23 cellular contexts compared by ENCODE assay signal in the genomic region with DNA sequence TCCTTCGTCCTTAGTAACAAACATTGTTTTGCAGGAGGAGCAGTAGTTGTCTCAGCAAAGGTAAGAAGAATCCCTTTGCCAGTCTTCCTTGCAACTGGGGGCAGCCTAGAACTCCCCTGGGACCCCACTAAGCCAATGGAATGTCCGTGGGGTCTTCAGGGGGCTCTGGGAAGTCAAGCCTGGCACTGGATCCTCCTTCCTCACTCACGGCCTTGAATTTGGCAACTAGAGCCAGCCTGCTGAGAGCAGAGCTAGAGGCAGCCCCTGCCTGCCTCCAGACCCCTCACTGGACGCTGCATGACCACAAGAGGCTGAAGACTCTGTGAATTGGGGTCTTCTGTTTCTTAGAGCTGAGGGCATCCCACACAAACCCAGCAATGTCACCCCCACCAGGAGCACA. TPM values are rescaled to one million over a fixed set of nuclear protein-coding genes. Genes with fewer than 3 reads are reported as not detected.
DNase-seq lines count a peak whose midpoint lies in the region; ATAC-seq and TF ChIP-seq lines count a peak whose summit lies in the region.
"Had no signal": no experiment of that assay in that cellular context is flagged by ENCODE, and none has a peak within 500 bp of the region (broad histone marks: within the 10 kb centered on the region; RNA-seq: fewer than 3 reads in every experiment).

No MANE protein-coding gene starts in this region.

- peak overlapping the region; percentile 94 for H3K14ac ChIP-seq in neuronal stem cell (ENCODE audit: low read length)

- H3K9me3 ChIP-seq in esophagus muscularis mucosa: no peaks in the 10 kb centered on the region
- H3K9me3 ChIP-seq in neuronal stem cell (replicated peaks in 1 of 2; ENCODE audit: control insufficient read depth in 2 of 2, insufficient read depth in 1 of 2, low read depth in 1 of 2, low read length in 2 of 2): peaks cover 0 to 2% of the 10 kb centered on the region in 2 donors

- H3K27ac ChIP-seq in esophagus muscularis mucosa (replicated peaks in 1 of 4) (no peak overlapping the region), neuronal stem cell (replicated peaks; ENCODE audit: low read length) (no peak overlapping the region)
- H3K27ac ChIP-seq: BLaER1, GM23248 had no signal

- peak; percentile 6 for DNase-seq in GM13976 (ENCODE audit: low spot score)
- DNase-seq in WTC11 (ENCODE audit: low spot score): no peak
- DNase-seq in esophagus muscularis mucosa (ENCODE audit: extremely low spot score): peak; percentile 62
- DNase-seq in neuronal stem cell (ENCODE audit: low spot score): no peak
- no peak for DNase-seq in COR-L47 (lab: John Stamatoyannopoulos, UW)
- DNase-seq in iPS-NIHi7 (ENCODE audit: extremely low spot score): no peak
- no peak for DNase-seq in activated T-cell treated with anti-CD3 and anti-CD28 coated beads, Interleukin-2, amount 50 U/mL, for 48 hours
- no peak for DNase-seq in dedifferentiated amniotic fluid mesenchymal stem cell (ENCODE audit: extremely low spot score)
- DNase-seq: 8988T; CD4-positive, alpha-beta memory T cell; DMS 273 treated with DMSO at 0.1 percent for 48 hours; DND-41; EL; GM23248; HCEC 1CT had no signal

- 68% methylated on average over 3 of the region's 4 CpGs for WGBS in esophagus muscularis mucosa
- no CpG with 5 or more reads among the region's 4 CpGs for WGBS in neuronal stem cell (ENCODE audit: extremely low coverage in 2 of 2, insufficient read length in 2 of 2, insufficient replicate concordance in 1 of 2), 2 donors

- no peak overlapping the region for H2BK12ac ChIP-seq in neuronal stem cell (ENCODE audit: low read length)

- H3K4me2 ChIP-seq in neuronal stem cell (ENCODE audit: insufficient read depth, low read length, poor library complexity, severe bottlenecking): no peak overlapping the region
- H3K4me2 ChIP-seq: BLaER1 had no signal

- no peak overlapping the region for H3K4me3 ChIP-seq in esophagus muscularis mucosa
- H3K4me3 ChIP-seq in neuronal stem cell (ENCODE audit: low read length in 2 of 2): no peak overlapping the region
- H3K4me3 ChIP-seq: BLaER1, GM12878, GM23248 had no signal

- H3K27me3 Mint-ChIP-seq in WTC11 (ENCODE audit: low read depth): no peaks in the 10 kb centered on the region

- H3K27me3 ChIP-seq in esophagus muscularis mucosa: peaks cover 0 to 46% (median 0%) of the 10 kb centered on the region in 4 donors
- peaks cover 0 to 17% (median 0%) of the 10 kb centered on the region in 3 experiments for H3K27me3 ChIP-seq in neuronal stem cell (ENCODE audit: control insufficient read depth in 3 of 3, insufficient read depth in 3 of 3, low read depth in 1 of 3, low read length in 3 of 3)
- H3K27me3 ChIP-seq: BLaER1 had no signal

- H3K9ac ChIP-seq in neuronal stem cell (ENCODE audit: low read depth, low read length, poor library complexity): no peak overlapping the region
- H3K9ac ChIP-seq: BLaER1, GM23248 had no signal

- H3K4me1 Mint-ChIP-seq in WTC11: peaks cover 11% of the 10 kb centered on the region; the same call in 1 of the 2 replicates
- H3K4me1 Mint-ChIP-seq: CD4-positive, alpha-beta memory T cell had no signal

- TF ChIP-seq EP300 in esophagus muscularis mucosa (IDR thresholded peaks at IDR 0.05): no peak

- H3K18ac ChIP-seq in neuronal stem cell (ENCODE audit: low read length): peak overlapping the region; percentile 80

- POLR2A ChIA-PET in WTC11 (lab: Charles Lee): interaction anchor here (0.5 kb wide), 1 partner anchor 146 kb away, joined by 3 read pairs; no protein-coding TSS in a partner anchor

- peaks cover 13% of the 10 kb centered on the region for H3K9me3 Mint-ChIP-seq in WTC11

- ATAC-seq in WTC11: no peak
- ATAC-seq: GM12878 had no signal

- no peak overlapping the region for H2BK120ac ChIP-seq in neuronal stem cell (ENCODE audit: low read depth, low read length)

- H3K79me1 ChIP-seq in neuronal stem cell (ENCODE audit: low read depth, low read length): no peaks in the 10 kb centered on the region

- H2BK15ac ChIP-seq in neuronal stem cell (ENCODE audit: low read length): peak overlapping the region; percentile 54

- no peak overlapping the region for H2BK5ac ChIP-seq in neuronal stem cell (ENCODE audit: low read length)

- H4K91ac ChIP-seq in neuronal stem cell (ENCODE audit: low read depth, low read length, poor library complexity): no peak overlapping the region

- no peak overlapping the region for H3K4ac ChIP-seq in neuronal stem cell (ENCODE audit: low read length)

- intact Hi-C loops in esophagus muscularis mucosa (cut with DNase I): no loop called here

- no peak overlapping the region for H3K4me3 Mint-ChIP-seq in WTC11
- H3K4me3 Mint-ChIP-seq: CD14-positive monocyte; CD4-positive, alpha-beta memory T cell had no signal

- H2AK5ac ChIP-seq in neuronal stem cell (ENCODE audit: low read depth, low read length): peak overlapping the region; percentile 22

- no peak overlapping the region for H4K8ac ChIP-seq in neuronal stem cell (ENCODE audit: low read depth, low read length)

- CTCF ChIA-PET in WTC11 (lab: Charles Lee): no interaction called here

- TF ChIP-seq CTCF in GM13976 (IDR thresholded peaks at IDR 0.05; ENCODE audit: borderline replicate concordance, control extremely low read depth, extremely low read depth, insufficient read depth, missing control alignments): no peak
- no peak for TF ChIP-seq CTCF in WTC11 (IDR thresholded peaks at IDR 0.05)
- TF ChIP-seq CTCF in esophagus muscularis mucosa (IDR thresholded peaks at IDR 0.05): no peak

- no peak overlapping the region for H2AFZ ChIP-seq in neuronal stem cell (ENCODE audit: low read length)
- H2AFZ ChIP-seq: GM23248 had no signal

- in situ Hi-C loops in GM13976 (cut with MboI; ENCODE audit: low sequenced_read_pairs, unreplicated experiment): no loop called here

- H3K36me3 Mint-ChIP-seq in WTC11: no peaks in the 10 kb centered on the region
- H3K36me3 Mint-ChIP-seq: CD14-positive monocyte; CD4-positive, alpha-beta memory T cell had no signal

- 0 out of 2 replicates have a peak overlapping the region, but pooled peaks have one; percentile 57 for H3K27ac Mint-ChIP-seq in WTC11
- H3K27ac Mint-ChIP-seq: CD4-positive, alpha-beta memory T cell had no signal

- H3K4me1 ChIP-seq in esophagus muscularis mucosa (peaks cover 0 to 7% (median 6%) of the 10 kb centered on the region in 4 donors), neuronal stem cell (ENCODE audit: control insufficient read depth in 2 of 2, insufficient read depth in 1 of 2, low read depth in 1 of 2, low read length in 2 of 2) (peaks cover 2 to 16% of the 10 kb centered on the region in 2 donors)

- H3K36me3 ChIP-seq in esophagus muscularis mucosa (no peaks in the 10 kb centered on the region), neuronal stem cell (replicated peaks in 1 of 2; ENCODE audit: control insufficient read depth in 2 of 2, insufficient read depth in 2 of 2, low read length in 2 of 2) (no peaks in the 10 kb centered on the region)
- H3K36me3 ChIP-seq: BLaER1 had no signal

- no peak for TF ChIP-seq POLR2A in esophagus muscularis mucosa (IDR thresholded peaks at IDR 0.05; ENCODE audit: low read depth)

- no peak overlapping the region for H3K23ac ChIP-seq in neuronal stem cell (ENCODE audit: low read depth, low read length, poor library complexity)

TF ChIP-seq in WTC11, 78 proteins besides CTCF, POLR2A, EP300 and RAD21:
- TF ChIP-seq, protein P1, sequence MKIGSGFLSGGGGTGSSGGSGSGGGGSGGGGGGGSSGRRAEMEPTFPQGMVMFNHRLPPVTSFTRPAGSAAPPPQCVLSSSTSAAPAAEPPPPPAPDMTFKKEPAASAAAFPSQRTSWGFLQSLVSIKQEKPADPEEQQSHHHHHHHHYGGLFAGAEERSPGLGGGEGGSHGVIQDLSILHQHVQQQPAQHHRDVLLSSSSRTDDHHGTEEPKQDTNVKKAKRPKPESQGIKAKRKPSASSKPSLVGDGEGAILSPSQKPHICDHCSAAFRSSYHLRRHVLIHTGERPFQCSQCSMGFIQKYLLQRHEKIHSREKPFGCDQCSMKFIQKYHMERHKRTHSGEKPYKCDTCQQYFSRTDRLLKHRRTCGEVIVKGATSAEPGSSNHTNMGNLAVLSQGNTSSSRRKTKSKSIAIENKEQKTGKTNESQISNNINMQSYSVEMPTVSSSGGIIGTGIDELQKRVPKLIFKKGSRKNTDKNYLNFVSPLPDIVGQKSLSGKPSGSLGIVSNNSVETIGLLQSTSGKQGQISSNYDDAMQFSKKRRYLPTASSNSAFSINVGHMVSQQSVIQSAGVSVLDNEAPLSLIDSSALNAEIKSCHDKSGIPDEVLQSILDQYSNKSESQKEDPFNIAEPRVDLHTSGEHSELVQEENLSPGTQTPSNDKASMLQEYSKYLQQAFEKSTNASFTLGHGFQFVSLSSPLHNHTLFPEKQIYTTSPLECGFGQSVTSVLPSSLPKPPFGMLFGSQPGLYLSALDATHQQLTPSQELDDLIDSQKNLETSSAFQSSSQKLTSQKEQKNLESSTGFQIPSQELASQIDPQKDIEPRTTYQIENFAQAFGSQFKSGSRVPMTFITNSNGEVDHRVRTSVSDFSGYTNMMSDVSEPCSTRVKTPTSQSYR (CRISPR knock-in tag; IDR thresholded peaks at IDR 0.05): no peak
- TF ChIP-seq, protein P2, sequence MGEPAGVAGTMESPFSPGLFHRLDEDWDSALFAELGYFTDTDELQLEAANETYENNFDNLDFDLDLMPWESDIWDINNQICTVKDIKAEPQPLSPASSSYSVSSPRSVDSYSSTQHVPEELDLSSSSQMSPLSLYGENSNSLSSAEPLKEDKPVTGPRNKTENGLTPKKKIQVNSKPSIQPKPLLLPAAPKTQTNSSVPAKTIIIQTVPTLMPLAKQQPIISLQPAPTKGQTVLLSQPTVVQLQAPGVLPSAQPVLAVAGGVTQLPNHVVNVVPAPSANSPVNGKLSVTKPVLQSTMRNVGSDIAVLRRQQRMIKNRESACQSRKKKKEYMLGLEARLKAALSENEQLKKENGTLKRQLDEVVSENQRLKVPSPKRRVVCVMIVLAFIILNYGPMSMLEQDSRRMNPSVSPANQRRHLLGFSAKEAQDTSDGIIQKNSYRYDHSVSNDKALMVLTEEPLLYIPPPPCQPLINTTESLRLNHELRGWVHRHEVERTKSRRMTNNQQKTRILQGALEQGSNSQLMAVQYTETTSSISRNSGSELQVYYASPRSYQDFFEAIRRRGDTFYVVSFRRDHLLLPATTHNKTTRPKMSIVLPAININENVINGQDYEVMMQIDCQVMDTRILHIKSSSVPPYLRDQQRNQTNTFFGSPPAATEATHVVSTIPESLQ (CRISPR knock-in tag; IDR thresholded peaks at IDR 0.05): no peak
- TF ChIP-seq ZNF232 (CRISPR knock-in tag; IDR thresholded peaks at IDR 0.05) (no peak), TEAD4 (CRISPR knock-in tag; IDR thresholded peaks at IDR 0.05) (no peak)

RNA-seq across cellular contexts. Expression of a gene that starts 18.6 kb away (rescaled TPM):
- total RNA-seq in WTC11 (2021): not detected in 3 replicates
- total RNA-seq in esophagus muscularis mucosa: not detected
- polyA plus RNA-seq in neuronal stem cell (2013, experiment 1 of 2): not detected
- polyA plus RNA-seq in neuronal stem cell (2013, experiment 2 of 2): not detected
- total RNA-seq: A673; CD4-positive, alpha-beta memory T cell; G401; GM12878; GM23248; H4; HT-29 had no signal
- polyA plus RNA-seq: AG04450; CD14-positive monocyte; CD4-positive, alpha-beta memory T cell; GM12878; GM23248 had no signal

Comparison
In these comparisons a context has a peak if more than half of its experiments do, and no peak if none do; other contexts are left out.
1. DNase-seq: peak in GM13976 (single experiment) and esophagus muscularis mucosa (single experiment); none in WTC11 (single experiment), neuronal stem cell (single experiment), COR-L47 (single experiment), iPS-NIHi7 (single experiment), activated T-cell treated with anti-CD3 and anti-CD28 coated beads, Interleukin-2, amount 50 U/mL, for 48 hours (0 of 2) and dedifferentiated amniotic fluid mesenchymal stem cell (single experiment).